In genomic region chr9:120714088-120714845, GRCh38 we compare ENCODE assay signal across 1 cellular context.
TF ChIP-seq lines count a peak whose summit lies in the region.

TSS of gene MEGF9 (minus strand) at chr9:120714470. CDS start at chr9:120714358, 112 bp downstream.

TF ChIP-seq in HepG2, 621 proteins besides CTCF, POLR2A, EP300 and RAD21 (continued from another document and continues in another):
- TF ChIP-seq IRF2 (CRISPR knock-in tag; IDR thresholded peaks at IDR 0.05) (0 out of 2 replicates have a peak, but pooled peaks have one; percentile 39), ZNF777 (CRISPR knock-in tag; IDR thresholded peaks at IDR 0.05) (peak; percentile 71), ATF3 (CRISPR knock-in tag; IDR thresholded peaks at IDR 0.05) (no peak), ZGPAT (CRISPR knock-in tag; IDR thresholded peaks at IDR 0.05) (peak; percentile 76), SPEN (CRISPR knock-in tag; IDR thresholded peaks at IDR 0.05; ENCODE audit: low read depth) (peak; percentile 39; the same call in 1 of the 2 replicates), CREB1 (IDR thresholded peaks at IDR 0.05) (peak; percentile 32; the same call in 1 of the 2 replicates), CREB1 (CRISPR knock-in tag; IDR thresholded peaks at IDR 0.05) (no peak), THAP11 (CRISPR knock-in tag; IDR thresholded peaks at IDR 0.05) (peak; percentile 68), GABPA (IDR thresholded peaks at IDR 0.05; ENCODE audit: low read depth, low read length) (no peak), GABPA (CRISPR knock-in tag; IDR thresholded peaks at IDR 0.05; ENCODE audit: low read depth) (peak; percentile 42; the same call in 1 of the 2 replicates), ZNF792 (CRISPR knock-in tag; IDR thresholded peaks at IDR 0.05) (peak; percentile 21; the same call in 1 of the 2 replicates), RFXAP (CRISPR knock-in tag; IDR thresholded peaks at IDR 0.05; ENCODE audit: borderline replicate concordance) (0 out of 2 replicates have a peak, but pooled peaks have one; percentile 14), ZNF235 (CRISPR knock-in tag; IDR thresholded peaks at IDR 0.05; ENCODE audit: borderline replicate concordance) (peak; percentile 35; the same call in 1 of the 2 replicates), RBFOX2 (IDR thresholded peaks at IDR 0.05; ENCODE audit: low read depth, low read length) (peak; percentile 83), NFKB2 (CRISPR knock-in tag; IDR thresholded peaks at IDR 0.05; ENCODE audit: borderline replicate concordance) (peak; percentile 26; the same call in 1 of the 2 replicates), ZNF276 (CRISPR knock-in tag; IDR thresholded peaks at IDR 0.05; ENCODE audit: low read depth) (0 out of 2 replicates have a peak, but pooled peaks have one; percentile 46), CHD2 (IDR thresholded peaks at IDR 0.05; ENCODE audit: low read depth, low read length) (peak; percentile 36; the same call in 1 of the 2 replicates), E2F5 (CRISPR knock-in tag; conservative IDR thresholded peaks at IDR 0.05) (0 out of 2 replicates have a peak, but pooled peaks have one; percentile 39), KLF6 (CRISPR knock-in tag; IDR thresholded peaks at IDR 0.05) (peak; percentile 69; the same call in 1 of the 2 replicates), TFDP2 (CRISPR knock-in tag; IDR thresholded peaks at IDR 0.05) (peak; percentile 71), YEATS4 (CRISPR knock-in tag; IDR thresholded peaks at IDR 0.05; ENCODE audit: borderline replicate concordance) (peak; percentile 58), ZNF598 (CRISPR knock-in tag; IDR thresholded peaks at IDR 0.05; ENCODE audit: borderline replicate concordance) (peak; percentile 42; the same call in 1 of the 2 replicates), POLR2G (IDR thresholded peaks at IDR 0.05; ENCODE audit: low read depth, low read length) (peak; percentile 83), ERF (CRISPR knock-in tag; IDR thresholded peaks at IDR 0.05) (peak; percentile 69; the same call in 1 of the 2 replicates), ZNF883 (CRISPR knock-in tag; IDR thresholded peaks at IDR 0.05; ENCODE audit: not compliant biosample characterization) (no peak), ZFP36 (IDR thresholded peaks at IDR 0.05; ENCODE audit: borderline replicate concordance, low read depth, low read length, partially characterized antibody) (peak; percentile 57), GATAD1 (CRISPR knock-in tag; IDR thresholded peaks at IDR 0.05) (0 out of 2 replicates have a peak, but pooled peaks have one; percentile 9), SP4 (CRISPR knock-in tag; IDR thresholded peaks at IDR 0.05) (peak; percentile 96), ZNF775 (CRISPR knock-in tag; IDR thresholded peaks at IDR 0.05; ENCODE audit: borderline replicate concordance) (no peak), ZNF451 (CRISPR knock-in tag; IDR thresholded peaks at IDR 0.05) (peak; percentile 88), ZNF431 (CRISPR knock-in tag; IDR thresholded peaks at IDR 0.05; ENCODE audit: borderline replicate concordance, low read depth) (peak; percentile 53; the same call in 1 of the 2 replicates), MLXIP (CRISPR knock-in tag; IDR thresholded peaks at IDR 0.05; ENCODE audit: borderline replicate concordance) (no peak), TRAFD1 (CRISPR knock-in tag; IDR thresholded peaks at IDR 0.05; ENCODE audit: borderline replicate concordance) (no peak), ATM (IDR thresholded peaks at IDR 0.05; ENCODE audit: borderline replicate concordance) (no peak), TBX2 (CRISPR knock-in tag; IDR thresholded peaks at IDR 0.05; ENCODE audit: borderline replicate concordance) (peak; percentile 34; the same call in 1 of the 2 replicates), SIN3A (IDR thresholded peaks at IDR 0.05; ENCODE audit: borderline replicate concordance, low read depth, low read length) (0 out of 2 replicates have a peak, but pooled peaks have one; percentile 67), ZNF746 (CRISPR knock-in tag; IDR thresholded peaks at IDR 0.05) (peak; percentile 32; the same call in 1 of the 2 replicates), ZNF24 (IDR thresholded peaks at IDR 0.05) (peak; percentile 58; the same call in 1 of the 2 replicates), KIAA2018 (CRISPR knock-in tag; IDR thresholded peaks at IDR 0.05; ENCODE audit: borderline replicate concordance) (no peak), ZNF709 (CRISPR knock-in tag; IDR thresholded peaks at IDR 0.05) (peak; percentile 44; the same call in 1 of the 2 replicates)
